ENCODE assay signal across 1 cellular context in the genomic region with DNA sequence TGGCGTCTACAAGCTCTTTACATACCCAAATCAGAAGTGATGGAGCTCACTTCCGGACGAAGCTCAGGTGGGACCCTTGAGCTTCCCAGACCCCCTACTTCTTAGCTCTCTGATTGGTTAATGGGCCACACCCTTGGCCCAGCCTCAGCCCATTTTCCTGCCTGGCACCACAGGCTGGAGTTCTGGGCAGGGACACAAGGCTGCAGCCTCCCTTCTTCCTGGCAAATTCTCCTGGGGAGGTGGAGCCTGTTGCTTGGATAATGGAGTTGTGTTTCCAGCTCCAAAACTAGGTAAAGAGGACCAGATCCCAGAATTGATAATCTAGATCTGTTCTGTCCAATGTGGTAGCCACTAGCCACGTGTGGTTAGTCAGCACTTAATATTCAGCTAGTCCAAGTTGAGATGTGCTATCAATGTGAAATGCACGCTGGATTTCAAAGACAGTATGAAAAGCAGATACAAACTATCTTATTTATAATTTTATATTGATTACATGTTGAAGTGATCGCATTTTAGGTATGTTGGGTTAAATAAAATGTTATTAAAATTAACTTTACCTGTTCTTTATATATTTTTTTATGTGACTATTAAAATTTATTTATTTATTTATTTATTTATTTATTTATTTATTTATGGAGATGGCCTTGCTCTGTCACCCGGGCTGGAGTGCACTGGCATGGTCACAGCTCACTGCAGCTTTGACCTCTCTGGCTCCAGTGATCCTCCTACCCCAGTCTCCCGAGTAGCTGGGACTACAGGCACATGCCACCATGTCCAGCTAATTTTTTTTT.
TF ChIP-seq lines count a peak whose summit lies in the region.

No MANE protein-coding gene starts in this region.

TF ChIP-seq in GM23338, 12 proteins besides CTCF, POLR2A, EP300 and RAD21 (continued from another document):
- TF ChIP-seq, protein P1, sequence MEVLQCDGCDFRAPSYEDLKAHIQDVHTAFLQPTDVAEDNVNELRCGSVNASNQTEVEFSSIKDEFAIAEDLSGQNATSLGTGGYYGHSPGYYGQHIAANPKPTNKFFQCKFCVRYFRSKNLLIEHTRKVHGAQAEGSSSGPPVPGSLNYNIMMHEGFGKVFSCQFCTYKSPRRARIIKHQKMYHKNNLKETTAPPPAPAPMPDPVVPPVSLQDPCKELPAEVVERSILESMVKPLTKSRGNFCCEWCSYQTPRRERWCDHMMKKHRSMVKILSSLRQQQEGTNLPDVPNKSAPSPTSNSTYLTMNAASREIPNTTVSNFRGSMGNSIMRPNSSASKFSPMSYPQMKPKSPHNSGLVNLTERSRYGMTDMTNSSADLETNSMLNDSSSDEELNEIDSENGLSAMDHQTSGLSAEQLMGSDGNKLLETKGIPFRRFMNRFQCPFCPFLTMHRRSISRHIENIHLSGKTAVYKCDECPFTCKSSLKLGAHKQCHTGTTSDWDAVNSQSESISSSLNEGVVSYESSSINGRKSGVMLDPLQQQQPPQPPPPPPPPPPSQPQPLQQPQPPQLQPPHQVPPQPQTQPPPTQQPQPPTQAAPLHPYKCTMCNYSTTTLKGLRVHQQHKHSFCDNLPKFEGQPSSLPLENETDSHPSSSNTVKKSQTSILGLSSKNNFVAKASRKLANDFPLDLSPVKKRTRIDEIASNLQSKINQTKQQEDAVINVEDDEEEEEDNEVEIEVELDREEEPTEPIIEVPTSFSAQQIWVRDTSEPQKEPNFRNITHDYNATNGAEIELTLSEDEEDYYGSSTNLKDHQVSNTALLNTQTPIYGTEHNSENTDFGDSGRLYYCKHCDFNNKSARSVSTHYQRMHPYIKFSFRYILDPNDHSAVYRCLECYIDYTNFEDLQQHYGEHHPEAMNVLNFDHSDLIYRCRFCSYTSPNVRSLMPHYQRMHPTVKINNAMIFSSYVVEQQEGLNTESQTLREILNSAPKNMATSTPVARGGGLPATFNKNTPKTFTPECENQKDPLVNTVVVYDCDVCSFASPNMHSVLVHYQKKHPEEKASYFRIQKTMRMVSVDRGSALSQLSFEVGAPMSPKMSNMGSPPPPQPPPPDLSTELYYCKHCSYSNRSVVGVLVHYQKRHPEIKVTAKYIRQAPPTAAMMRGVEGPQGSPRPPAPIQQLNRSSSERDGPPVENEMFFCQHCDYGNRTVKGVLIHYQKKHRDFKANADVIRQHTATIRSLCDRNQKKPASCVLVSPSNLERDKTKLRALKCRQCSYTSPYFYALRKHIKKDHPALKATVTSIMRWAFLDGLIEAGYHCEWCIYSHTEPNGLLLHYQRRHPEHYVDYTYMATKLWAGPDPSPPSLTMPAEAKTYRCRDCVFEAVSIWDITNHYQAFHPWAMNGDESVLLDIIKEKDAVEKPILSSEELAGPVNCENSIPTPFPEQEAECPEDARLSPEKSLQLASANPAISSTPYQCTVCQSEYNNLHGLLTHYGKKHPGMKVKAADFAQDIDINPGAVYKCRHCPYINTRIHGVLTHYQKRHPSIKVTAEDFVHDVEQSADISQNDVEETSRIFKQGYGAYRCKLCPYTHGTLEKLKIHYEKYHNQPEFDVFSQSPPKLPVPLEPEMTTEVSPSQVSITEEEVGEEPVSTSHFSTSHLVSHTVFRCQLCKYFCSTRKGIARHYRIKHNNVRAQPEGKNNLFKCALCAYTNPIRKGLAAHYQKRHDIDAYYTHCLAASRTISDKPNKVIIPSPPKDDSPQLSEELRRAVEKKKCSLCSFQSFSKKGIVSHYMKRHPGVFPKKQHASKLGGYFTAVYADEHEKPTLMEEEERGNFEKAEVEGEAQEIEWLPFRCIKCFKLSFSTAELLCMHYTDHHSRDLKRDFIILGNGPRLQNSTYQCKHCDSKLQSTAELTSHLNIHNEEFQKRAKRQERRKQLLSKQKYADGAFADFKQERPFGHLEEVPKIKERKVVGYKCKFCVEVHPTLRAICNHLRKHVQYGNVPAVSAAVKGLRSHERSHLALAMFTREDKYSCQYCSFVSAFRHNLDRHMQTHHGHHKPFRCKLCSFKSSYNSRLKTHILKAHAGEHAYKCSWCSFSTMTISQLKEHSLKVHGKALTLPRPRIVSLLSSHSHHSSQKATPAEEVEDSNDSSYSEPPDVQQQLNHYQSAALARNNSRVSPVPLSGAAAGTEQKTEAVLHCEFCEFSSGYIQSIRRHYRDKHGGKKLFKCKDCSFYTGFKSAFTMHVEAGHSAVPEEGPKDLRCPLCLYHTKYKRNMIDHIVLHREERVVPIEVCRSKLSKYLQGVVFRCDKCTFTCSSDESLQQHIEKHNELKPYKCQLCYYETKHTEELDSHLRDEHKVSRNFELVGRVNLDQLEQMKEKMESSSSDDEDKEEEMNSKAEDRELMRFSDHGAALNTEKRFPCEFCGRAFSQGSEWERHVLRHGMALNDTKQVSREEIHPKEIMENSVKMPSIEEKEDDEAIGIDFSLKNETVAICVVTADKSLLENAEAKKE (CRISPR knock-in tag; IDR thresholded peaks at IDR 0.05) = no peak
- no peak for TF ChIP-seq POLR2AphosphoS5 (IDR thresholded peaks at IDR 0.05; ENCODE audit: low read depth)
- no peak for TF ChIP-seq EZH2 (IDR thresholded peaks at IDR 0.05; ENCODE audit: low read depth, unreplicated experiment)
- TF ChIP-seq STAT1 (IDR thresholded peaks at IDR 0.05; ENCODE audit: unreplicated experiment) = no peak
- no peak for TF ChIP-seq JUNB (IDR thresholded peaks at IDR 0.05; ENCODE audit: unreplicated experiment)
- TF ChIP-seq, protein P2, sequence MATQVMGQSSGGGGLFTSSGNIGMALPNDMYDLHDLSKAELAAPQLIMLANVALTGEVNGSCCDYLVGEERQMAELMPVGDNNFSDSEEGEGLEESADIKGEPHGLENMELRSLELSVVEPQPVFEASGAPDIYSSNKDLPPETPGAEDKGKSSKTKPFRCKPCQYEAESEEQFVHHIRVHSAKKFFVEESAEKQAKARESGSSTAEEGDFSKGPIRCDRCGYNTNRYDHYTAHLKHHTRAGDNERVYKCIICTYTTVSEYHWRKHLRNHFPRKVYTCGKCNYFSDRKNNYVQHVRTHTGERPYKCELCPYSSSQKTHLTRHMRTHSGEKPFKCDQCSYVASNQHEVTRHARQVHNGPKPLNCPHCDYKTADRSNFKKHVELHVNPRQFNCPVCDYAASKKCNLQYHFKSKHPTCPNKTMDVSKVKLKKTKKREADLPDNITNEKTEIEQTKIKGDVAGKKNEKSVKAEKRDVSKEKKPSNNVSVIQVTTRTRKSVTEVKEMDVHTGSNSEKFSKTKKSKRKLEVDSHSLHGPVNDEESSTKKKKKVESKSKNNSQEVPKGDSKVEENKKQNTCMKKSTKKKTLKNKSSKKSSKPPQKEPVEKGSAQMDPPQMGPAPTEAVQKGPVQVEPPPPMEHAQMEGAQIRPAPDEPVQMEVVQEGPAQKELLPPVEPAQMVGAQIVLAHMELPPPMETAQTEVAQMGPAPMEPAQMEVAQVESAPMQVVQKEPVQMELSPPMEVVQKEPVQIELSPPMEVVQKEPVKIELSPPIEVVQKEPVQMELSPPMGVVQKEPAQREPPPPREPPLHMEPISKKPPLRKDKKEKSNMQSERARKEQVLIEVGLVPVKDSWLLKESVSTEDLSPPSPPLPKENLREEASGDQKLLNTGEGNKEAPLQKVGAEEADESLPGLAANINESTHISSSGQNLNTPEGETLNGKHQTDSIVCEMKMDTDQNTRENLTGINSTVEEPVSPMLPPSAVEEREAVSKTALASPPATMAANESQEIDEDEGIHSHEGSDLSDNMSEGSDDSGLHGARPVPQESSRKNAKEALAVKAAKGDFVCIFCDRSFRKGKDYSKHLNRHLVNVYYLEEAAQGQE (IDR thresholded peaks at IDR 0.05; ENCODE audit: unreplicated experiment) = no peak
- TF ChIP-seq NANOG (IDR thresholded peaks at IDR 0.05; ENCODE audit: borderline replicate concordance) = no peak
- TF ChIP-seq ZNF331 (CRISPR knock-in tag; IDR thresholded peaks at IDR 0.05; ENCODE audit: low read depth) = no peak
- TF ChIP-seq, protein P3, sequence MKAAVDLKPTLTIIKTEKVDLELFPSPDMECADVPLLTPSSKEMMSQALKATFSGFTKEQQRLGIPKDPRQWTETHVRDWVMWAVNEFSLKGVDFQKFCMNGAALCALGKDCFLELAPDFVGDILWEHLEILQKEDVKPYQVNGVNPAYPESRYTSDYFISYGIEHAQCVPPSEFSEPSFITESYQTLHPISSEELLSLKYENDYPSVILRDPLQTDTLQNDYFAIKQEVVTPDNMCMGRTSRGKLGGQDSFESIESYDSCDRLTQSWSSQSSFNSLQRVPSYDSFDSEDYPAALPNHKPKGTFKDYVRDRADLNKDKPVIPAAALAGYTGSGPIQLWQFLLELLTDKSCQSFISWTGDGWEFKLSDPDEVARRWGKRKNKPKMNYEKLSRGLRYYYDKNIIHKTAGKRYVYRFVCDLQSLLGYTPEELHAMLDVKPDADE (IDR thresholded peaks at IDR 0.05) = no peak
